ENCODE assay signal across 8 cellular contexts in the genomic region with DNA sequence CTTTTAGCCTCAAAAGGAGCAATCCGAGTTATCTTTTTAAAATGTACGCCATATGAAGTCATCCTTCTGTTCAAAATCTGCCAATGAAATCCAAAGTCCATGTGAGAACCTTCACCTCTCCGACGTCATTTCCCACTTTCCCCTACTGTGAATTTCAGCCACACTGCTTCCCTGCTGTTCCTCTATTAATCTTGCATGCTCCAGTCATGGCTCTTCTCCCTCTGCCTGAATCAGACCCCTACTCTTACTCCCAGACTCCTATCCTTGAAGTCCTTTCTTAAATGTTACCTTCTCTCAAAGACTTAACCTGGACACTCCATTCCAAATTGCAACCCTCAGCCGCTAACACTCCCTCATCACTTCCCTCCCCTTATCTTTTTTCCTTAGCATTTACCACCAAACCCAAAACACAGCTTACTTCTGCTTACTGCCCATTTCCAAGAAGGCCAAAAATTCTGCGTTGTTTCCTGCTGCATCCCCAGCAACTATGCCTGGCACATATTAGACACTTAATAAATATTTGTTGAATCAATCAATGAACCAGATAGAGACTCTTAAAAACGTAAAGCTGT. TPM values are rescaled to one million over a fixed set of nuclear protein-coding genes. Genes with fewer than 3 reads are reported as not detected.
DNase-seq lines count a peak whose midpoint lies in the region; ATAC-seq and TF ChIP-seq lines count a peak whose summit lies in the region.

No MANE protein-coding gene starts in this region.

- peak overlapping the region; percentile 89 for H3K9ac ChIP-seq in SK-N-SH
- H3K9ac ChIP-seq in fibroblast of lung (ENCODE audit: insufficient read depth, low read length), result no peak overlapping the region
- no peak overlapping the region for H3K9ac ChIP-seq in rectal smooth muscle tissue (ENCODE audit: low read length)

- no peak for TF ChIP-seq CTCF in SK-N-SH (IDR thresholded peaks at IDR 0.05)
- no peak for TF ChIP-seq CTCF in fibroblast of lung (conservative IDR thresholded peaks at IDR 0.05 in 1 of 2, IDR thresholded peaks at IDR 0.05 in 1 of 2; ENCODE audit: low read depth in 1 of 2, low read length in 2 of 2)

- H4K20me1 ChIP-seq in SK-N-SH (ENCODE audit: insufficient read depth), result peaks cover 31% of the 10 kb centered on the region
- H4K20me1 ChIP-seq in fibroblast of lung (ENCODE audit: control insufficient read depth, extremely low read depth, insufficient read depth, low read length), result peaks cover 7% of the 10 kb centered on the region

- CTCF ChIA-PET in activated naive CD4-positive, alpha-beta T cell treated with anti-CD3 and anti-CD28 coated beads, Interleukin-2, amount 10 ng/mL, durations not matched to agents 7 days and 5 days (lab: Charles Lee), result no interaction called here
- CTCF ChIA-PET in SK-N-SH (lab: Yijun Ruan, JAX), result interaction anchor here (1.2 to 2.4 kb wide), 3 partner anchors 8 to 77 kb away, joined by 3 to 11 read pairs (median 7); no protein-coding TSS in a partner anchor

- peak overlapping the region; percentile 93 for H3K4me3 Mint-ChIP-seq in activated naive CD4-positive, alpha-beta T cell treated with anti-CD3 and anti-CD28 coated beads, Interleukin-2, amount 10 ng/mL, durations not matched to agents 7 days and 5 days

- H3K4me1 Mint-ChIP-seq in activated naive CD4-positive, alpha-beta T cell treated with anti-CD3 and anti-CD28 coated beads, Interleukin-2, amount 10 ng/mL, durations not matched to agents 7 days and 5 days, result peaks cover 54% of the 10 kb centered on the region

- peak overlapping the region; percentile 96 for H3K4me2 ChIP-seq in SK-N-SH
- peak overlapping the region; percentile 97 for H3K4me2 ChIP-seq in fibroblast of lung (ENCODE audit: extremely low read depth, insufficient read depth, low read length)

- no peak for DNase-seq in activated naive CD4-positive, alpha-beta T cell treated with anti-CD3 and anti-CD28 coated beads, Interleukin-2, amount 10 ng/mL, durations not matched to agents 7 days and 5 days
- no peak for DNase-seq in activated naive CD4-positive, alpha-beta T cell treated with Interleukin-2 at 50 U/mL for 16 hours
- peak; percentile 39 for DNase-seq in SK-N-SH
- peak; percentile 50 to 56 for DNase-seq in fibroblast of lung (ENCODE audit: low read depth in 2 of 2)
- no peak for DNase-seq in midbrain (lab: John Stamatoyannopoulos, UW)
- no peak for DNase-seq in AG08396 (ENCODE audit: low spot score)

- no peaks in the 10 kb centered on the region for H3K9me2 ChIP-seq in SK-N-SH

- H3K79me2 ChIP-seq in SK-N-SH (ENCODE audit: insufficient read depth) (peaks cover 95% of the 10 kb centered on the region), fibroblast of lung (ENCODE audit: control insufficient read depth, insufficient read depth, low read length) (peaks cover 23% of the 10 kb centered on the region)

- H3K27ac Mint-ChIP-seq in activated naive CD4-positive, alpha-beta T cell treated with anti-CD3 and anti-CD28 coated beads, Interleukin-2, amount 10 ng/mL, durations not matched to agents 7 days and 5 days, result peak overlapping the region; percentile 11

- H3K27me3 ChIP-seq in SK-N-SH (ENCODE audit: insufficient read depth) (no peaks in the 10 kb centered on the region), fibroblast of lung (ENCODE audit: control insufficient read depth, insufficient read depth, low read length) (no peaks in the 10 kb centered on the region), rectal smooth muscle tissue (ENCODE audit: control insufficient read depth, insufficient read depth, low read length) (no peaks in the 10 kb centered on the region)

- POLR2A ChIA-PET in SK-N-SH (lab: Yijun Ruan, JAX), result interaction anchor here (1.1 to 2.2 kb wide), 6 partner anchors 25 to 180 kb away, joined by 3 to 13 read pairs (median 6); no protein-coding TSS in a partner anchor

- H3K36me3 ChIP-seq in SK-N-SH (replicated peaks in 1 of 2; ENCODE audit: control insufficient read depth in 1 of 2, insufficient read depth in 2 of 2, low read length in 1 of 2), result peaks cover 28 to 30% of the 10 kb centered on the region in 2 experiments
- H3K36me3 ChIP-seq in fibroblast of lung (ENCODE audit: control insufficient read depth, insufficient read depth, low read length), result peaks cover 10% of the 10 kb centered on the region
- peaks cover 8% of the 10 kb centered on the region for H3K36me3 ChIP-seq in rectal smooth muscle tissue (ENCODE audit: control insufficient read depth, insufficient read depth, low read length)

- H3F3A ChIP-seq in SK-N-SH (replicated peaks; ENCODE audit: insufficient read depth), result peaks cover 32% of the 10 kb centered on the region

- no peak for TF ChIP-seq EP300 in SK-N-SH (IDR thresholded peaks at IDR 0.05; ENCODE audit: borderline replicate concordance in 1 of 2, low read depth in 1 of 2, low read length in 1 of 2)

- H2AFZ ChIP-seq in SK-N-SH (ENCODE audit: low read depth) (peak overlapping the region; percentile 76), fibroblast of lung (ENCODE audit: low read length) (no peak overlapping the region)

- peak overlapping the region; percentile 94 to 96 for H3K4me3 ChIP-seq in SK-N-SH (ENCODE audit: low read depth in 2 of 2, low read length in 1 of 2)
- H3K4me3 ChIP-seq in fibroblast of lung (replicated peaks in 1 of 4; ENCODE audit: control extremely low read depth in 1 of 4, insufficient read depth in 1 of 4, low read depth in 3 of 4, low read length in 4 of 4), result peak overlapping the region; percentile 88 to 99 (median 97)
- peak overlapping the region; percentile 84 for H3K4me3 ChIP-seq in rectal smooth muscle tissue (ENCODE audit: low read length)

- ATAC-seq in HG02884 (IDR thresholded peaks at IDR 0.05; ENCODE audit: unreplicated experiment), result no peak

- H3K9me3 ChIP-seq in SK-N-SH (no peaks in the 10 kb centered on the region), fibroblast of lung (ENCODE audit: control insufficient read depth, insufficient read depth, low read depth, low read length) (no peaks in the 10 kb centered on the region)

- H3K9me3 Mint-ChIP-seq in activated naive CD4-positive, alpha-beta T cell treated with anti-CD3 and anti-CD28 coated beads, Interleukin-2, amount 10 ng/mL, durations not matched to agents 7 days and 5 days, result no peaks in the 10 kb centered on the region

- peak overlapping the region; percentile 79 to 94 for H3K27ac ChIP-seq in SK-N-SH (ENCODE audit: low read depth in 2 of 2, low read length in 1 of 2)
- peak overlapping the region; percentile 95 for H3K27ac ChIP-seq in fibroblast of lung (ENCODE audit: insufficient read depth, low read length)
- no peak overlapping the region for H3K27ac ChIP-seq in rectal smooth muscle tissue (ENCODE audit: low read depth, low read length)

- H3K4me1 ChIP-seq in SK-N-SH (ENCODE audit: control insufficient read depth in 1 of 2, insufficient read depth in 2 of 2, low read depth in 1 of 2, low read length in 1 of 2) (peaks cover 0 to 19% of the 10 kb centered on the region in 2 experiments; a peak in 3 of 4 replicates), fibroblast of lung (ENCODE audit: control insufficient read depth, extremely low read depth, insufficient read depth, low read length) (peaks cover 2% of the 10 kb centered on the region), rectal smooth muscle tissue (ENCODE audit: control insufficient read depth, insufficient read depth, low read length) (peaks cover 15% of the 10 kb centered on the region)

- 19% methylated on average over 7 of the region's 7 CpGs for WGBS in SK-N-SH (ENCODE audit: low lambda C conversion rate)

- peaks cover 41% of the 10 kb centered on the region for H3K36me3 Mint-ChIP-seq in activated naive CD4-positive, alpha-beta T cell treated with anti-CD3 and anti-CD28 coated beads, Interleukin-2, amount 10 ng/mL, durations not matched to agents 7 days and 5 days

- TF ChIP-seq RAD21 in SK-N-SH (IDR thresholded peaks at IDR 0.05; ENCODE audit: low read length), result no peak

- H3K27me3 Mint-ChIP-seq in activated naive CD4-positive, alpha-beta T cell treated with anti-CD3 and anti-CD28 coated beads, Interleukin-2, amount 10 ng/mL, durations not matched to agents 7 days and 5 days, result peaks cover 14% of the 10 kb centered on the region

TF ChIP-seq in SK-N-SH, 30 proteins besides CTCF, POLR2A, EP300 and RAD21 (continues in another document):
- no peak for TF ChIP-seq RCOR1 (IDR thresholded peaks at IDR 0.05; ENCODE audit: low read length)
- TF ChIP-seq, protein P1, sequence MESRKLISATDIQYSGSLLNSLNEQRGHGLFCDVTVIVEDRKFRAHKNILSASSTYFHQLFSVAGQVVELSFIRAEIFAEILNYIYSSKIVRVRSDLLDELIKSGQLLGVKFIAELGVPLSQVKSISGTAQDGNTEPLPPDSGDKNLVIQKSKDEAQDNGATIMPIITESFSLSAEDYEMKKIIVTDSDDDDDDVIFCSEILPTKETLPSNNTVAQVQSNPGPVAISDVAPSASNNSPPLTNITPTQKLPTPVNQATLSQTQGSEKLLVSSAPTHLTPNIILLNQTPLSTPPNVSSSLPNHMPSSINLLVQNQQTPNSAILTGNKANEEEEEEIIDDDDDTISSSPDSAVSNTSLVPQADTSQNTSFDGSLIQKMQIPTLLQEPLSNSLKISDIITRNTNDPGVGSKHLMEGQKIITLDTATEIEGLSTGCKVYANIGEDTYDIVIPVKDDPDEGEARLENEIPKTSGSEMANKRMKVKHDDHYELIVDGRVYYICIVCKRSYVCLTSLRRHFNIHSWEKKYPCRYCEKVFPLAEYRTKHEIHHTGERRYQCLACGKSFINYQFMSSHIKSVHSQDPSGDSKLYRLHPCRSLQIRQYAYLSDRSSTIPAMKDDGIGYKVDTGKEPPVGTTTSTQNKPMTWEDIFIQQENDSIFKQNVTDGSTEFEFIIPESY (IDR thresholded peaks at IDR 0.05; ENCODE audit: borderline replicate concordance, low read depth), result no peak

RNA-seq across cellular contexts. Expression of gene NKIRAS1, which starts 1.2 kb away (rescaled TPM):
- polyA plus RNA-seq in SK-N-SH (2012; rRNA removed) (8.1 and 10.6 TPM in 2 replicates), fibroblast of lung (13.6 and 15.8 TPM in 2 replicates)
- 12.1 and 17.0 TPM in 2 replicates for polyA plus RNA-seq in SK-N-SH (2012; cell fraction: cytosol; rRNA removed)
- 5.6 and 7.1 TPM in 2 replicates for polyA plus RNA-seq in SK-N-SH (2012; cell fraction: nucleus; rRNA removed)
- 17.8 and 18.2 TPM in 2 replicates for total RNA-seq in fibroblast of lung
- polyA plus RNA-seq in fibroblast of lung (2012), result 9.4 and 9.9 TPM in 2 replicates
- polyA minus RNA-seq in fibroblast of lung (ENCODE audit: low replicate concordance), result 3.6 TPM in 1 of 2 replicates, not detected in the other

RNA-seq across cellular contexts. Expression of gene RPL15, which starts 1.3 kb away (rescaled TPM):
- polyA plus RNA-seq in SK-N-SH (2012; rRNA removed), result 4,623 and 5,582 TPM in 2 replicates
- polyA plus RNA-seq in SK-N-SH (2012; cell fraction: cytosol; rRNA removed), result 4,989 and 5,704 TPM in 2 replicates
- polyA plus RNA-seq in SK-N-SH (2012; cell fraction: nucleus; rRNA removed), result 1,488 and 1,754 TPM in 2 replicates
- 1,860 and 3,172 TPM in 2 replicates for total RNA-seq in fibroblast of lung
- 3,646 and 3,720 TPM in 2 replicates for polyA plus RNA-seq in fibroblast of lung
- polyA plus RNA-seq in fibroblast of lung (2012), result 2,674 and 3,021 TPM in 2 replicates
- polyA minus RNA-seq in fibroblast of lung (ENCODE audit: low replicate concordance), result 893 and 1,136 TPM in 2 replicates

RNA-seq across cellular contexts. Expression of gene NR1D2, which starts 29.5 kb away (rescaled TPM):
- polyA plus RNA-seq in SK-N-SH (2012; rRNA removed) (12.0 and 15.4 TPM in 2 replicates), fibroblast of lung (27.7 and 41.5 TPM in 2 replicates)
- 18.3 and 18.5 TPM in 2 replicates for polyA plus RNA-seq in SK-N-SH (2012; cell fraction: cytosol; rRNA removed)
- 4.3 and 10.0 TPM in 2 replicates for polyA plus RNA-seq in SK-N-SH (2012; cell fraction: nucleus; rRNA removed)
- total RNA-seq in fibroblast of lung, result 55.7 and 85.2 TPM in 2 replicates
- polyA plus RNA-seq in fibroblast of lung (2012), result 20.1 and 28.0 TPM in 2 replicates
- polyA minus RNA-seq in fibroblast of lung (ENCODE audit: low replicate concordance), result 7.0 and 9.1 TPM in 2 replicates

Comparison
In these comparisons a context has a peak if more than half of its experiments do, and no peak if none do; other contexts are left out.
1. DNase-seq: peak in SK-N-SH (single experiment) and fibroblast of lung (2 of 2); none in activated naive CD4-positive, alpha-beta T cell treated with anti-CD3 and anti-CD28 coated beads, Interleukin-2, amount 10 ng/mL, durations not matched to agents 7 days and 5 days (single experiment), activated naive CD4-positive, alpha-beta T cell treated with Interleukin-2 at 50 U/mL for 16 hours (single experiment), midbrain (single experiment) and AG08396 (single experiment).
2. Peak in every context shown above with its lines, with median percentiles within 50 percentile points of each other: H3K4me3 ChIP-seq.